ENCODE assay signal across 8 cellular contexts in the genomic region with DNA sequence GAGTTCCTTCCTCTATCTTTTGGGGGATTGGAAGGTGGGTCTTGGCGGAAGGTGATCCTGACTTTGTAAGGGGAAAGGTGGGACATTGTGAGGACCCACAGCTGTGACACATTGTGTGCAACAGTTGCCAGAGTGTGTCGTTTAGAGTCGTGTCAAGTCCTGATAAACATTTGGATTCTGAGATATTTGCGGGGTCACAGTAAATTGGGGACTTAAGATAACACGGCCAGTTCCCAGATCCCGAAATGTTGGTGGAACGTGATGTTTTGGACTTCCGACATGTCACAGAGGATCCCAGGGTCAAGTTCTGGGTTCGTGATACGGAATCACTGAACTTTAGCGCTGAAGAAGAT. TPM values are rescaled to one million over a fixed set of nuclear protein-coding genes. Genes with fewer than 3 reads are reported as not detected.
A peak's percentile ranks its signal among the peaks of the same experiment; 100 is the strongest.
DNase-seq lines count a peak whose midpoint lies in the region; ATAC-seq and TF ChIP-seq lines count a peak whose summit lies in the region.

No MANE protein-coding gene starts in this region.

- peak overlapping the region in 1 of 2 experiments; percentile 95; a peak in 2 of 4 replicates for H4K8ac ChIP-seq in IMR-90 (ENCODE audit: low read depth in 2 of 2, low read length in 2 of 2)

- no peak for TF ChIP-seq CTCF in IMR-90 (conservative IDR thresholded peaks at IDR 0.05; ENCODE audit: low read depth, low read length)
- no peak for TF ChIP-seq CTCF in choroid plexus epithelial cell (conservative IDR thresholded peaks at IDR 0.05; ENCODE audit: low read depth, low read length)
- TF ChIP-seq CTCF in natural killer cell (IDR thresholded peaks at IDR 0.05) = no peak

- H2BK120ac ChIP-seq in IMR-90 (ENCODE audit: low read depth, low read length) = no peak overlapping the region

- H3K4me1 ChIP-seq in BLaER1 = peaks cover 23% of the 10 kb centered on the region
- H3K4me1 ChIP-seq in IMR-90 (ENCODE audit: control insufficient read depth, insufficient read depth, low read length) = no peaks in the 10 kb centered on the region

- H3K4me3 Mint-ChIP-seq in natural killer cell = peak overlapping the region; percentile 98

- peak overlapping the region; percentile 93 for H3K27ac ChIP-seq in BLaER1
- H3K27ac ChIP-seq in IMR-90 (ENCODE audit: insufficient read depth, low read length) = peak overlapping the region; percentile 64; the same call in 1 of the 2 replicates

- POLR2A ChIA-PET in IMR-90 (lab: Charles Lee; ENCODE audit: unreplicated experiment) = no interaction called here

- H3K9me1 ChIP-seq in IMR-90 (ENCODE audit: insufficient read depth, low read length) = no peaks in the 10 kb centered on the region

- H2BK20ac ChIP-seq in IMR-90 (ENCODE audit: low read depth, low read length) = no peak overlapping the region

- no peak overlapping the region for H2BK5ac ChIP-seq in IMR-90 (ENCODE audit: low read depth, low read length, poor library complexity, severe bottlenecking)

- H2AFZ ChIP-seq in IMR-90 (replicated peaks; ENCODE audit: low read length, poor library complexity) = peak overlapping the region; percentile 98

- CTCF ChIA-PET in IMR-90 (lab: Yijun Ruan, JAX) = interaction anchor here (0.6 kb wide), 1 partner anchor 30 kb away, joined by 3 read pairs; no protein-coding TSS in a partner anchor

- no peak overlapping the region for H3K56ac ChIP-seq in IMR-90 (ENCODE audit: extremely low read depth, insufficient read depth, low read length)

- no peaks in the 10 kb centered on the region for H3K27me3 Mint-ChIP-seq in natural killer cell (ENCODE audit: low read depth in 2 of 2)

- no TSS peak for BruUV-seq in IMR-90 (replicated peaks; lab: Mats Ljungman, UMichigan)

- peaks cover 36% of the 10 kb centered on the region for H3K36me3 ChIP-seq in BLaER1
- H3K36me3 ChIP-seq in IMR-90 (ENCODE audit: control insufficient read depth, insufficient read depth, low read length) = no peaks in the 10 kb centered on the region

- no peak overlapping the region for H4K91ac ChIP-seq in IMR-90 (ENCODE audit: insufficient read depth, low read depth, low read length)

- no peaks in the 10 kb centered on the region for H3K36me3 Mint-ChIP-seq in natural killer cell

- no peak for TF ChIP-seq POLR2A in IMR-90 (IDR thresholded peaks at IDR 0.05; ENCODE audit: low read depth, low read length)

- peak overlapping the region; percentile 79 to 91 for H3K27ac Mint-ChIP-seq in natural killer cell

- peak overlapping the region; percentile 94 for H3K4me3 ChIP-seq in BLaER1
- peak overlapping the region; percentile 86 for H3K4me3 ChIP-seq in IMR-90 (ENCODE audit: insufficient read depth, low read depth, low read length)
- H3K4me3 ChIP-seq in choroid plexus epithelial cell (ENCODE audit: low read depth, low read length) = peak overlapping the region; percentile 95

- H3K14ac ChIP-seq in IMR-90 (replicated peaks; ENCODE audit: low read depth, low read length) = 0 out of 2 replicates have a peak overlapping the region, but pooled peaks have one; percentile 15

- DNase-seq in IMR-90 = no peak
- no peak for DNase-seq in choroid plexus epithelial cell (ENCODE audit: low read depth)
- DNase-seq in natural killer cell = no peak
- no peak for DNase-seq in foreskin melanocyte
- DNase-seq in SHP77 treated with DMSO at 0.1 percent for 48 hours (lab: John Stamatoyannopoulos, UW) = no peak

- ATAC-seq in IMR-90 (ENCODE audit: low read depth) (no peak), natural killer cell (no peak), GM18873 (IDR thresholded peaks at IDR 0.05; ENCODE audit: low FRiP score, unreplicated experiment) (no peak), GM19397 (IDR thresholded peaks at IDR 0.05; ENCODE audit: unreplicated experiment) (no peak)

- H3K9me3 ChIP-seq in BLaER1 (no peaks in the 10 kb centered on the region), IMR-90 (ENCODE audit: control insufficient read depth, insufficient read depth, low read length) (no peaks in the 10 kb centered on the region)

- H2BK15ac ChIP-seq in IMR-90 (ENCODE audit: low read depth, low read length) = no peak overlapping the region

- H3K4me2 ChIP-seq in BLaER1 = peak overlapping the region; percentile 85
- H3K4me2 ChIP-seq in IMR-90 (ENCODE audit: low read depth, low read length) = peak overlapping the region; percentile 94

- H3K9me3 Mint-ChIP-seq in natural killer cell = no peaks in the 10 kb centered on the region

- H3K23ac ChIP-seq in IMR-90 (ENCODE audit: low read depth, low read length) = peak overlapping the region; percentile 92

- 0% methylated on average over 6 of the region's 11 CpGs; no CpG with 5 or more reads in 1 of the 2 experiments for WGBS in IMR-90 (ENCODE audit: extremely low coverage in 2 of 2, insufficient read length in 1 of 2), 2 experiments

- no peak for TF ChIP-seq RAD21 in IMR-90 (IDR thresholded peaks at IDR 0.05; ENCODE audit: low read length)

- H4K20me1 ChIP-seq in BLaER1 = peaks cover 13% of the 10 kb centered on the region
- no peaks in the 10 kb centered on the region for H4K20me1 ChIP-seq in IMR-90 (ENCODE audit: insufficient read depth, low read length)

- dilution Hi-C loops in IMR-90 (cut with HindIII; ENCODE audit: low sequenced_read_pairs, unreplicated experiment) = no loop called here

- intact Hi-C loops in IMR-90 (cut with micrococcal nuclease) (no loop called here), natural killer cell (cut with micrococcal nuclease) (no loop called here)

- in situ Hi-C loops in IMR-90 (cut with MboI; ENCODE audit: low sequenced_read_pairs) = no loop called here

- H3K27me3 ChIP-seq in BLaER1 (no peaks in the 10 kb centered on the region), IMR-90 (ENCODE audit: control insufficient read depth, insufficient read depth, low read length) (no peaks in the 10 kb centered on the region)

- no peak overlapping the region; the same call in 1 of the 2 replicates for H2AK5ac ChIP-seq in IMR-90 (ENCODE audit: low read depth, low read length)

- no peak overlapping the region for H2AK9ac ChIP-seq in IMR-90 (replicated peaks; ENCODE audit: low read depth, low read length, poor library complexity)

- peaks cover 4 to 29% of the 10 kb centered on the region in 2 experiments; a peak in 3 of 4 replicates for H3K79me1 ChIP-seq in IMR-90 (ENCODE audit: low read depth in 1 of 2, low read length in 2 of 2)

- H4K5ac ChIP-seq in IMR-90 (ENCODE audit: low read depth, low read length) = no peak overlapping the region

- peak overlapping the region; percentile 97 for H3K9ac ChIP-seq in BLaER1
- H3K9ac ChIP-seq in IMR-90 (ENCODE audit: low read depth, low read length) = peak overlapping the region; percentile 78

- peaks cover 22 to 26% of the 10 kb centered on the region in 2 donors for H3K4me1 Mint-ChIP-seq in natural killer cell

- peak overlapping the region; percentile 28; the same call in 1 of the 2 replicates for H3K4ac ChIP-seq in IMR-90 (ENCODE audit: low read depth, low read length)

- no peak overlapping the region for H3K18ac ChIP-seq in IMR-90 (ENCODE audit: low read depth, low read length)

TF ChIP-seq in IMR-90, 13 proteins besides CTCF, POLR2A, EP300 and RAD21:
- TF ChIP-seq SMC3 (IDR thresholded peaks at IDR 0.05; ENCODE audit: low read depth, low read length) = no peak
- TF ChIP-seq, protein P1, sequence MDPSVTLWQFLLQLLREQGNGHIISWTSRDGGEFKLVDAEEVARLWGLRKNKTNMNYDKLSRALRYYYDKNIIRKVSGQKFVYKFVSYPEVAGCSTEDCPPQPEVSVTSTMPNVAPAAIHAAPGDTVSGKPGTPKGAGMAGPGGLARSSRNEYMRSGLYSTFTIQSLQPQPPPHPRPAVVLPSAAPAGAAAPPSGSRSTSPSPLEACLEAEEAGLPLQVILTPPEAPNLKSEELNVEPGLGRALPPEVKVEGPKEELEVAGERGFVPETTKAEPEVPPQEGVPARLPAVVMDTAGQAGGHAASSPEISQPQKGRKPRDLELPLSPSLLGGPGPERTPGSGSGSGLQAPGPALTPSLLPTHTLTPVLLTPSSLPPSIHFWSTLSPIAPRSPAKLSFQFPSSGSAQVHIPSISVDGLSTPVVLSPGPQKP (IDR thresholded peaks at IDR 0.05; ENCODE audit: borderline replicate concordance, low read depth, low read length) = no peak
TF ChIP-seq in IMR-90: peak in this region for 0.

RNA-seq across cellular contexts. Expression of a gene that starts 0.6 kb away (rescaled TPM):
- total RNA-seq in IMR-90 (2012; rRNA removed) (1.3 and 2.8 TPM in 2 replicates), natural killer cell (1 to 10 TPM; 5.5 to 6.6 (median 5.6) TPM)
- 0.93 and 1.0 TPM in 2 replicates for polyA plus RNA-seq in IMR-90 (2012; rRNA removed)
- polyA plus RNA-seq in IMR-90 (2012; cell fraction: cytosol; rRNA removed) = 0.05 and 0.10 TPM in 2 replicates
- polyA plus RNA-seq in IMR-90 (2012; cell fraction: nucleus; rRNA removed; ENCODE audit: low replicate concordance) = 0.44 and 1.1 TPM in 2 replicates

RNA-seq across cellular contexts. Expression of a gene that starts 7.9 kb away (rescaled TPM):
- total RNA-seq in IMR-90 (2012; rRNA removed) = 15.2 and 17.8 TPM in 2 replicates
- polyA plus RNA-seq in IMR-90 (2012; rRNA removed) = 4.6 and 6.1 TPM in 2 replicates
- 1.9 and 3.7 TPM in 2 replicates for polyA plus RNA-seq in IMR-90 (2012; cell fraction: cytosol; rRNA removed)
- 1.1 and 5.2 TPM in 2 replicates for polyA plus RNA-seq in IMR-90 (2012; cell fraction: nucleus; rRNA removed; ENCODE audit: low replicate concordance)
- total RNA-seq in natural killer cell = 10 to 100 TPM; 49.0 to 89.0 (median 62.2) TPM
